ENCODE assay signal across 6 cellular contexts in genomic region chr12:6936642-6937480, GRCh38. TPM values are rescaled to one million over a fixed set of nuclear protein-coding genes. Genes with fewer than 3 reads are reported as not detected.
A peak's percentile ranks its signal among the peaks of the same experiment; 100 is the strongest.
DNase-seq lines count a peak whose midpoint lies in the region; TF ChIP-seq lines count a peak whose summit lies in the region.

No MANE protein-coding gene starts in this region.

- no peaks in the 10 kb centered on the region for H3K9me3 Mint-ChIP-seq in activated CD4-positive, alpha-beta memory T cell treated with anti-CD3 and anti-CD28 coated beads for 36 hours
- no peaks in the 10 kb centered on the region for H3K9me3 Mint-ChIP-seq in immature natural killer cell

- peak overlapping the region; percentile 94 for H3K27ac Mint-ChIP-seq in activated CD4-positive, alpha-beta memory T cell treated with anti-CD3 and anti-CD28 coated beads for 36 hours
- peak overlapping the region; percentile 69 to 87 (median 81) for H3K27ac Mint-ChIP-seq in immature natural killer cell

- peaks cover 18% of the 10 kb centered on the region for H3K36me3 Mint-ChIP-seq in activated CD4-positive, alpha-beta memory T cell treated with anti-CD3 and anti-CD28 coated beads for 36 hours
- H3K36me3 Mint-ChIP-seq in immature natural killer cell: peaks cover 0 to 8% (median 0%) of the 10 kb centered on the region in 3 donors

- H3K27ac ChIP-seq in tibial nerve: peak overlapping the region; percentile 91 to 96 (median 92)

- H3K36me3 ChIP-seq in tibial nerve: peaks cover 0 to 62% (median 9%) of the 10 kb centered on the region in 3 donors

- peak; percentile 10 to 54 for DNase-seq in NCI-H2081 (lab: John Stamatoyannopoulos, UW)
- no peak for DNase-seq in NCI-H2081 treated with DMSO at 0.1 percent for 48 hours (lab: John Stamatoyannopoulos, UW)
- DNase-seq in activated CD4-positive, alpha-beta memory T cell treated with anti-CD3 and anti-CD28 coated beads for 36 hours: peak; percentile 82
- DNase-seq in immature natural killer cell: no peak
- DNase-seq in tibial nerve (ENCODE audit: low spot score in 2 of 2): no peak
- no peak for DNase-seq in SKM-1 (lab: John Stamatoyannopoulos, UW; ENCODE audit: unreplicated experiment)

- H3K4me1 Mint-ChIP-seq in activated CD4-positive, alpha-beta memory T cell treated with anti-CD3 and anti-CD28 coated beads for 36 hours (ENCODE audit: low read depth): peaks cover 46% of the 10 kb centered on the region
- H3K4me1 Mint-ChIP-seq in immature natural killer cell: peaks cover 20 to 21% of the 10 kb centered on the region in 2 donors

- no peak for TF ChIP-seq CTCF in tibial nerve (IDR thresholded peaks at IDR 0.05)

- CTCF ChIA-PET in activated CD4-positive, alpha-beta memory T cell treated with anti-CD3 and anti-CD28 coated beads for 36 hours (lab: Charles Lee): interaction anchor here (0.6 to 5.1 kb wide), 13 partner anchors 8 to 175 kb away, joined by 3 to 63 read pairs (median 8); partner anchors contain the start of genes ENO2 and SPSB2

- no peaks in the 10 kb centered on the region for H3K9me3 ChIP-seq in tibial nerve

- no peaks in the 10 kb centered on the region for H3K27me3 Mint-ChIP-seq in activated CD4-positive, alpha-beta memory T cell treated with anti-CD3 and anti-CD28 coated beads for 36 hours
- H3K27me3 Mint-ChIP-seq in immature natural killer cell (ENCODE audit: low read depth in 3 of 3): peaks cover 0 to 1% (median 1%) of the 10 kb centered on the region in 3 donors

- TF ChIP-seq EP300 in tibial nerve (IDR thresholded peaks at IDR 0.05): peak in 1 of 2 donors; percentile 52

- no peak for TF ChIP-seq POLR2A in tibial nerve (IDR thresholded peaks at IDR 0.05)

- H3K4me3 Mint-ChIP-seq in activated CD4-positive, alpha-beta memory T cell treated with anti-CD3 and anti-CD28 coated beads for 36 hours: peak overlapping the region; percentile 76
- H3K4me3 Mint-ChIP-seq in immature natural killer cell: peak overlapping the region; percentile 67 to 85 (median 84)

- H3K4me3 ChIP-seq in tibial nerve: peak overlapping the region; percentile 60 to 80 (median 62)

- peaks cover 0 to 78% (median 30%) of the 10 kb centered on the region in 4 donors for H3K4me1 ChIP-seq in tibial nerve

- intact Hi-C loops in activated CD4-positive, alpha-beta memory T cell treated with anti-CD3 and anti-CD28 coated beads for 36 hours (cut with micrococcal nuclease): loop anchor here (1.0 to 2.0 kb wide), 2 partner anchors 9 to 32 kb away; partner anchors contain the start of gene LRRC23

- no peaks in the 10 kb centered on the region for H3K27me3 ChIP-seq in tibial nerve

- 28 to 38% methylated on average over 20 to 31 of the region's 36 CpGs for WGBS in tibial nerve, 2 donors

- POLR2A ChIA-PET in activated CD4-positive, alpha-beta memory T cell treated with anti-CD3 and anti-CD28 coated beads for 36 hours (lab: Charles Lee): interaction anchor here (0.6 to 3.2 kb wide), 17 partner anchors 8 to 171 kb away, joined by 3 to 33 read pairs (median 9); partner anchors contain the start of genes ATN1, C12orf57, CDCA3 and ENO2

RNA-seq across cellular contexts. Expression of gene RNU7-1, which starts 6.8 kb away (rescaled TPM):
- total RNA-seq in activated CD4-positive, alpha-beta memory T cell treated with anti-CD3 and anti-CD28 coated beads for 36 hours: not detected
- polyA plus RNA-seq in immature natural killer cell: not detected
- total RNA-seq in tibial nerve: not detected

RNA-seq across cellular contexts. Expression of gene C12orf57, which starts 7.0 kb away (rescaled TPM):
- total RNA-seq in activated CD4-positive, alpha-beta memory T cell treated with anti-CD3 and anti-CD28 coated beads for 36 hours: 100 to 1,000 TPM; 257 to 272 TPM
- 100 to 1,000 TPM in 2 of 3 donors, 10 to 100 TPM in 1; 83.7 to 315 (median 170) TPM for polyA plus RNA-seq in immature natural killer cell
- total RNA-seq in tibial nerve: 100 to 1,000 TPM; 569 to 764 (median 665) TPM

RNA-seq across cellular contexts. Expression of gene ATN1, which starts 9.1 kb away (rescaled TPM):
- 10 to 100 TPM; 34.8 to 37.8 TPM for total RNA-seq in activated CD4-positive, alpha-beta memory T cell treated with anti-CD3 and anti-CD28 coated beads for 36 hours
- polyA plus RNA-seq in immature natural killer cell: 1 to 10 TPM in 2 of 3 donors, not detected in 1; 1.0 to 2.1 TPM
- 100 to 1,000 TPM in 3 of 4 donors, 10 to 100 TPM in 1; 92.2 to 260 (median 123) TPM for total RNA-seq in tibial nerve

RNA-seq across cellular contexts. Expression of gene PTPN6, which starts 14.3 kb away (rescaled TPM):
- 100 to 1,000 TPM; 321 to 324 TPM for total RNA-seq in activated CD4-positive, alpha-beta memory T cell treated with anti-CD3 and anti-CD28 coated beads for 36 hours
- polyA plus RNA-seq in immature natural killer cell: 100 to 1,000 TPM; 231 to 513 (median 294) TPM
- total RNA-seq in tibial nerve: 10 to 100 TPM; 11.9 to 31.5 (median 20.8) TPM

RNA-seq across cellular contexts. Expression of gene ENO2, which starts 22.5 kb away (rescaled TPM):
- total RNA-seq in activated CD4-positive, alpha-beta memory T cell treated with anti-CD3 and anti-CD28 coated beads for 36 hours: 100 to 1,000 TPM; 185 to 193 TPM
- polyA plus RNA-seq in immature natural killer cell: 1 to 10 TPM; 2.0 to 6.5 (median 3.8) TPM
- total RNA-seq in tibial nerve: 10 to 100 TPM; 14.0 to 25.8 (median 15.9) TPM

Comparison
In these comparisons a context has a peak if more than half of its experiments do, and no peak if none do; other contexts are left out.
1. DNase-seq: peak in NCI-H2081 (2 of 2) and activated CD4-positive, alpha-beta memory T cell treated with anti-CD3 and anti-CD28 coated beads for 36 hours (single experiment); none in NCI-H2081 treated with DMSO at 0.1 percent for 48 hours (single experiment), immature natural killer cell (0 of 3), tibial nerve (0 of 2) and SKM-1 (single experiment).